ENCODE assay signal across 19 cellular contexts in the genomic region with DNA sequence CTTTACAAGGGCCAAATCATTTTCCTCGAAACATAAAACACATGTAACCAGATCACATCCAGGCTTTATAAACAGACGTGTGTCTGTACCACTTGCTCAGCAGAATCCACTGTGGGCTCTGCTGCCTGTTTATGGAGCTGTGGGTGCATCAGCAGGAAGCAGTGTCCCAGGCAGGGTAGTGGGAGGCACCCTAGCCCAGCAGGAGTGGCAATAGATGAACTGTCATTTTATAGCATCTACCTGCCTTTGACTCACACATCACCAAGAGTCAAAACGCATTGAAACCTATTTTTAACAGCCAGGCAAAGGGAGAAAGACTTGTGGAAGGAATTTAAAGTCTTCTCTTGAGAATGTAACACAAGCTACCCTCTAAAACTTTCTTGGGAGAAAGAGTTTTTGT.
"Had no signal": no experiment of that assay in that cellular context is flagged by ENCODE, and none has a peak within 500 bp of the region (broad histone marks: within the 10 kb centered on the region; RNA-seq: fewer than 3 reads in every experiment).

No MANE protein-coding gene starts in this region.

- H3K27ac Mint-ChIP-seq: activated CD8-positive, alpha-beta T cell treated with anti-CD3 and anti-CD28 coated beads, Interleukin-2, amount 10 ng/mL, durations not matched to agents 7 days and 5 days; activated naive CD8-positive, alpha-beta T cell treated with anti-CD3 and anti-CD28 coated beads, Interleukin-2, amount 10 ng/mL, durations not matched to agents 7 days and 5 days; T-helper 1 cell treated with Interleukin-12 subunit alpha and Interleukin-12 subunit beta and Interleukin-4 antibody, amounts not matched to agents 30 μg/mL and 1 μg/mL, for 36 hours had no signal

- H3K4me3 Mint-ChIP-seq: activated CD8-positive, alpha-beta T cell treated with anti-CD3 and anti-CD28 coated beads, Interleukin-2, amount 10 ng/mL, durations not matched to agents 7 days and 5 days; activated naive CD8-positive, alpha-beta T cell treated with anti-CD3 and anti-CD28 coated beads, Interleukin-2, amount 10 ng/mL, durations not matched to agents 7 days and 5 days; T-helper 1 cell treated with Interleukin-12 subunit alpha and Interleukin-12 subunit beta and Interleukin-4 antibody, amounts not matched to agents 30 μg/mL and 1 μg/mL, for 36 hours had no signal

- H3K4me1 Mint-ChIP-seq: activated naive CD8-positive, alpha-beta T cell treated with anti-CD3 and anti-CD28 coated beads, Interleukin-2, amount 10 ng/mL, durations not matched to agents 7 days and 5 days had no signal

- DNase-seq: activated CD4-positive, alpha-beta T cell treated with anti-CD3 and anti-CD28 coated beads for 4 hours; activated CD8-positive, alpha-beta memory T cell treated with anti-CD3 and anti-CD28 coated beads, Interleukin-2, amount 50 U/mL, for 48 hours; activated CD8-positive, alpha-beta T cell treated with anti-CD3 and anti-CD28 coated beads, Interleukin-2, amount 10 ng/mL, durations not matched to agents 7 days and 5 days; activated naive CD4-positive, alpha-beta T cell treated with anti-CD3 and anti-CD28 coated beads, Interleukin-2, amount 50 U/mL, for 16 hours; activated naive CD8-positive, alpha-beta T cell treated with anti-CD3 and anti-CD28 coated beads, Interleukin-2, amount 10 ng/mL, durations not matched to agents 7 days and 5 days; activated T-cell treated with anti-CD3 and anti-CD28 coated beads, Interleukin-2, amount 50 U/mL, for 1 hour; adrenal gland; anterior cingulate cortex; Karpas-422; MM.1S; NCI-H1105; NCI-H1436; NCI-H1694 treated with DMSO at 0.1 percent for 48 hours; NCI-H2029 treated with DMSO at 0.1 percent for 48 hours; NCI-H510A treated with DMSO at 0.1 percent for 48 hours; PC-3; SHP77 had no signal

- H3K36me3 Mint-ChIP-seq: activated naive CD8-positive, alpha-beta T cell treated with anti-CD3 and anti-CD28 coated beads, Interleukin-2, amount 10 ng/mL, durations not matched to agents 7 days and 5 days had no signal

- H3K27me3 Mint-ChIP-seq: activated naive CD8-positive, alpha-beta T cell treated with anti-CD3 and anti-CD28 coated beads, Interleukin-2, amount 10 ng/mL, durations not matched to agents 7 days and 5 days had no signal

- ATAC-seq: activated CD4-positive, CD25-positive, alpha-beta regulatory T cell treated with anti-CD3 and anti-CD28 coated beads, Interleukin-2, amount 50 U/mL, for 24 hours; activated CD8-positive, alpha-beta T cell treated with anti-CD3 and anti-CD28 coated beads, Interleukin-2, amount 10 ng/mL, durations not matched to agents 7 days and 5 days; PC-3 had no signal
